14 cellular contexts compared by ENCODE assay signal in genomic region chr12:22066235-22066765, GRCh38. TPM values are rescaled to one million over a fixed set of nuclear protein-coding genes. Genes with fewer than 3 reads are reported as not detected.
DNase-seq lines count a peak whose midpoint lies in the region; ATAC-seq and TF ChIP-seq lines count a peak whose summit lies in the region.
"Had no signal": no experiment of that assay in that cellular context is flagged by ENCODE, and none has a peak within 500 bp of the region (broad histone marks: within the 10 kb centered on the region; RNA-seq: fewer than 3 reads in every experiment).

No MANE protein-coding gene starts in this region.

- peaks cover 0 to 33% (median 26%) of the 10 kb centered on the region in 5 donors for H3K36me3 Mint-ChIP-seq in naive thymus-derived CD4-positive, alpha-beta T cell

- no peaks in the 10 kb centered on the region for H3K9me3 Mint-ChIP-seq in stimulated activated naive CD8-positive, alpha-beta T cell treated with anti-CD3 and anti-CD28 coated beads, Interleukin-15, amount 100 ng/mL, for 72 hours
- H3K9me3 Mint-ChIP-seq in naive thymus-derived CD4-positive, alpha-beta T cell, result no peaks in the 10 kb centered on the region
- H3K9me3 Mint-ChIP-seq: CD8-positive, alpha-beta memory T cell had no signal

- intact Hi-C loops in naive thymus-derived CD4-positive, alpha-beta T cell (cut with micrococcal nuclease), result no loop called here

- CTCF ChIA-PET in naive thymus-derived CD4-positive, alpha-beta T cell (lab: Charles Lee), result no interaction called here

- H3K4me3 Mint-ChIP-seq in stimulated activated naive CD8-positive, alpha-beta T cell treated with anti-CD3 and anti-CD28 coated beads, Interleukin-15, amount 100 ng/mL, for 72 hours, result no peak overlapping the region
- H3K4me3 Mint-ChIP-seq in naive thymus-derived CD4-positive, alpha-beta T cell, result no peak overlapping the region
- H3K4me3 Mint-ChIP-seq: CD8-positive, alpha-beta memory T cell had no signal

- H3K4me2 ChIP-seq in DND-41 (ENCODE audit: insufficient read depth, low read length), result no peak overlapping the region

- POLR2A ChIA-PET in naive thymus-derived CD4-positive, alpha-beta T cell (lab: Charles Lee), result no interaction called here

- DNase-seq in stimulated activated naive CD8-positive, alpha-beta T cell treated with anti-CD3 and anti-CD28 coated beads, Interleukin-15, amount 100 ng/mL, for 72 hours, result no peak
- DNase-seq in stimulated activated naive CD8-positive, alpha-beta T cell treated with anti-CD3 and anti-CD28 coated beads, Interleukin-15, Interleukin-2, amounts not matched to agents 100 U/mL and 50 U/mL, for 24 hours, result no peak
- DNase-seq in DND-41 (no peak), GDM1 (lab: John Stamatoyannopoulos, UW) (no peak)
- DNase-seq in naive thymus-derived CD4-positive, alpha-beta T cell, result peak in 4 of 9 donors; percentile 15 to 32 (median 24)
- no peak for DNase-seq in activated effector memory CD4-positive, alpha-beta T cell treated with Interleukin-2 at 50 U/mL for 16 hours
- DNase-seq: C1 segment of cervical spinal cord; CD8-positive, alpha-beta memory T cell; DMS53; DMS79 treated with DMSO at 0.1 percent for 48 hours; GM23248; H7; HCEC 1CT had no signal

- H3K27ac Mint-ChIP-seq in stimulated activated naive CD8-positive, alpha-beta T cell treated with anti-CD3 and anti-CD28 coated beads, Interleukin-15, amount 100 ng/mL, for 72 hours, result peak overlapping the region; percentile 7 to 85
- H3K27ac Mint-ChIP-seq in naive thymus-derived CD4-positive, alpha-beta T cell, result peak overlapping the region in 3 of 9 donors; percentile 10 to 62 (median 52)

- no peaks in the 10 kb centered on the region for H3K4me1 Mint-ChIP-seq in stimulated activated naive CD8-positive, alpha-beta T cell treated with anti-CD3 and anti-CD28 coated beads, Interleukin-15, amount 100 ng/mL, for 72 hours
- peaks cover 0 to 24% (median 11%) of the 10 kb centered on the region in 7 donors for H3K4me1 Mint-ChIP-seq in naive thymus-derived CD4-positive, alpha-beta T cell

- H2AFZ ChIP-seq in DND-41 (ENCODE audit: low read depth, low read length), result no peak overlapping the region
- H2AFZ ChIP-seq: GM23248 had no signal

- peaks cover 36% of the 10 kb centered on the region; the same call in 1 of the 2 replicates for H3K36me3 ChIP-seq in DND-41 (ENCODE audit: insufficient read depth, low read length)
- H3K36me3 ChIP-seq in naive thymus-derived CD4-positive, alpha-beta T cell (ENCODE audit: control insufficient read depth in 2 of 3, insufficient read depth in 3 of 3, low read length in 3 of 3), result peaks cover 0 to 7% (median 3%) of the 10 kb centered on the region in 3 experiments

- no peaks in the 10 kb centered on the region for H3K4me1 ChIP-seq in DND-41 (ENCODE audit: insufficient read depth, low read length)
- H3K4me1 ChIP-seq in naive thymus-derived CD4-positive, alpha-beta T cell (ENCODE audit: control insufficient read depth in 2 of 2, insufficient read depth in 2 of 2, low read length in 2 of 2), result no peaks in the 10 kb centered on the region

- no peak for ATAC-seq in stimulated activated naive CD8-positive, alpha-beta T cell treated with anti-CD3 and anti-CD28 coated beads, Interleukin-15, amount 100 ng/mL, for 72 hours
- ATAC-seq in stimulated activated naive CD8-positive, alpha-beta T cell treated with anti-CD3 and anti-CD28 coated beads, Interleukin-15, Interleukin-2, amounts not matched to agents 100 U/mL and 50 U/mL, for 24 hours, result no peak
- ATAC-seq in DND-41 (ENCODE audit: insufficient read depth, low read depth), result peak; percentile 47; the same call in 2 of the 3 replicates
- peak; percentile 45 for ATAC-seq in naive thymus-derived CD4-positive, alpha-beta T cell
- ATAC-seq: GM12878 had no signal

- H3K27me3 ChIP-seq in DND-41 (ENCODE audit: insufficient read depth, low read length, poor library complexity), result no peaks in the 10 kb centered on the region
- H3K27me3 ChIP-seq in naive thymus-derived CD4-positive, alpha-beta T cell (ENCODE audit: control insufficient read depth in 2 of 2, insufficient read depth in 2 of 2, low read length in 2 of 2), result no peaks in the 10 kb centered on the region

- no peaks in the 10 kb centered on the region for H4K20me1 ChIP-seq in DND-41 (ENCODE audit: insufficient read depth, low read length)

- no peaks in the 10 kb centered on the region for H3K27me3 Mint-ChIP-seq in stimulated activated naive CD8-positive, alpha-beta T cell treated with anti-CD3 and anti-CD28 coated beads, Interleukin-15, amount 100 ng/mL, for 72 hours
- H3K27me3 Mint-ChIP-seq in naive thymus-derived CD4-positive, alpha-beta T cell, result peaks cover 0 to 4% (median under 1%) of the 10 kb centered on the region in 5 donors

- no peak for TF ChIP-seq CTCF in DND-41 (IDR thresholded peaks at IDR 0.05; ENCODE audit: borderline replicate concordance, extremely low read depth, low read length, poor library complexity, severe bottlenecking)

- no peak overlapping the region for H3K27ac ChIP-seq in DND-41 (ENCODE audit: low read length)
- H3K27ac ChIP-seq in naive thymus-derived CD4-positive, alpha-beta T cell (ENCODE audit: low read depth, low read length), result no peak overlapping the region
- H3K27ac ChIP-seq: GM23248 had no signal

- H3K9me3 ChIP-seq in DND-41 (ENCODE audit: insufficient read depth, low read length, severe bottlenecking), result no peaks in the 10 kb centered on the region
- no peaks in the 10 kb centered on the region for H3K9me3 ChIP-seq in naive thymus-derived CD4-positive, alpha-beta T cell (ENCODE audit: control insufficient read depth in 2 of 3, low read length in 3 of 3)

- no peak overlapping the region for H3K4me3 ChIP-seq in DND-41 (ENCODE audit: low read depth in 1 of 2, low read length in 2 of 2)
- H3K4me3 ChIP-seq in naive thymus-derived CD4-positive, alpha-beta T cell (ENCODE audit: low read length), result no peak overlapping the region
- H3K4me3 ChIP-seq: GM12878, GM23248 had no signal

- no peak overlapping the region for H3K9ac ChIP-seq in DND-41 (ENCODE audit: low read depth, low read length)
- H3K9ac ChIP-seq: GM23248 had no signal

- no peaks in the 10 kb centered on the region for H3K79me2 ChIP-seq in DND-41 (ENCODE audit: insufficient read depth, low read length)

RNA-seq across cellular contexts. Expression of gene CMAS, which starts 20.3 kb away (rescaled TPM):
- 10 to 100 TPM; 10.1 to 33.6 (median 19.4) TPM for total RNA-seq in naive thymus-derived CD4-positive, alpha-beta T cell
- polyA plus RNA-seq in naive thymus-derived CD4-positive, alpha-beta T cell, result 10 to 100 TPM; 29.1 to 33.8 TPM

Comparison
In these comparisons a context has a peak if more than half of its experiments do, and no peak if none do; other contexts are left out.
1. ATAC-seq: peak in DND-41 (single experiment) and naive thymus-derived CD4-positive, alpha-beta T cell (single experiment); none in stimulated activated naive CD8-positive, alpha-beta T cell treated with anti-CD3 and anti-CD28 coated beads, Interleukin-15, amount 100 ng/mL, for 72 hours (single experiment) and stimulated activated naive CD8-positive, alpha-beta T cell treated with anti-CD3 and anti-CD28 coated beads, Interleukin-15, Interleukin-2, amounts not matched to agents 100 U/mL and 50 U/mL, for 24 hours (single experiment).